ENCODE assay signal across 1 cellular context in genomic region chrX:130836447-130836846, GRCh38.
TF ChIP-seq lines count a peak whose summit lies in the region.

No MANE protein-coding gene starts in this region.

TF ChIP-seq in HepG2, 621 proteins besides CTCF, POLR2A, EP300 and RAD21:
- TF ChIP-seq ZKSCAN1 (IDR thresholded peaks at IDR 0.05; ENCODE audit: low read length) (no peak), CREB1 (IDR thresholded peaks at IDR 0.05) (no peak), CREB1 (CRISPR knock-in tag; IDR thresholded peaks at IDR 0.05) (no peak), KLF11 (CRISPR knock-in tag; IDR thresholded peaks at IDR 0.05) (no peak), ELK4 (CRISPR knock-in tag; IDR thresholded peaks at IDR 0.05; ENCODE audit: borderline replicate concordance) (no peak)
- TF ChIP-seq, protein P1, sequence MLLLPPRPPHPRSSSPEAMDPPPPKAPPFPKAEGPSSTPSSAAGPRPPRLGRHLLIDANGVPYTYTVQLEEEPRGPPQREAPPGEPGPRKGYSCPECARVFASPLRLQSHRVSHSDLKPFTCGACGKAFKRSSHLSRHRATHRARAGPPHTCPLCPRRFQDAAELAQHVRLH (CRISPR knock-in tag; IDR thresholded peaks at IDR 0.05; ENCODE audit: borderline replicate concordance, low read depth) = no peak
